12 cellular contexts compared by ENCODE assay signal in the genomic region with DNA sequence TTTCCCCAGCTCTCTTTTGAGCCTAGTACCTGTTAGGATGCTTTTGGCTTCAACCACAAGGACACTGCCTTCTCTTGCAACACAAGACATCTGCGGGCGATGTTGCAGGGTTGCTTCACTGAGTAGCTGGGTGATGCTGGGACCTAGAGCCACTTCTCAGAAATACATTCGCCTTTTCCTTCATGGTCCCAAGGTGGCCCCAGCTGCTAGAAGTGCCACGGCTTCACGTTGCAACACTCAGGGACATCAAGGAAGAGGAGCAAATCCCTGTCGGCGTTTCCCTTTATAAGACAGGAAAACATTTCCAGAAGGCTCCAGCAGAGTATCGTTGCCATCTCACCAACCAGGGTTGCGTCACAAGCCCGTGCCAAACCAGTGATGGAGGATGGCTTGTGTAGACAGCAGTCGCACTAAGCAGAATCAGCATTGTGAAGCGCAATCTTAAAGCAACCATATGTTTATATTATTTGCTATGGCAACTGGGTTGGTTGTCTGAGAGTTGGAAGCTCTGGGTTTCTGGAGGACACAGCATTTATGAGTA.
DNase-seq lines count a peak whose midpoint lies in the region; ATAC-seq and TF ChIP-seq lines count a peak whose summit lies in the region.
"Had no signal": no experiment of that assay in that cellular context is flagged by ENCODE, and none has a peak within 500 bp of the region (broad histone marks: within the 10 kb centered on the region; RNA-seq: fewer than 3 reads in every experiment).

No MANE protein-coding gene starts in this region.

- intact Hi-C loops in Right ventricle myocardium superior (cut with DNase I) (loop anchor here (1.0 kb wide), 1 partner anchor 173 kb away; no protein-coding TSS in a partner anchor), transverse colon (cut with DNase I; ENCODE audit: low total_unique reads) (loop anchor here (5.0 kb wide), 1 partner anchor 174 kb away; no protein-coding TSS in a partner anchor), colonic mucosa (cut with DNase I) (loop anchor here (2.0 to 5.0 kb wide), 2 partner anchors 174 to 344 kb away; no protein-coding TSS in a partner anchor)

- H3K27me3 ChIP-seq in cardiac muscle cell (no peaks in the 10 kb centered on the region), transverse colon (no peaks in the 10 kb centered on the region), MG63 (no peaks in the 10 kb centered on the region), colonic mucosa (no peaks in the 10 kb centered on the region)
- H3K27me3 ChIP-seq: left lung had no signal

- CTCF ChIA-PET in RWPE1 (lab: Yijun Ruan, JAX) = interaction anchor here (2.0 kb wide), 1 partner anchor 174 kb away, joined by 4 read pairs; no protein-coding TSS in a partner anchor

- H3K4me3 ChIP-seq in cardiac muscle cell = no peak overlapping the region
- H3K4me3 ChIP-seq in transverse colon = no peak overlapping the region
- H3K4me3 ChIP-seq in MG63 = no peak overlapping the region
- no peak overlapping the region for H3K4me3 ChIP-seq in colonic mucosa

- ATAC-seq in Right ventricle myocardium superior (ENCODE audit: poor library complexity) = no peak

- in situ Hi-C loops in transverse colon (cut with MboI; ENCODE audit: low pct_ligation_motif_present in 1 of 4, low pct_unique_long_range_greater_than_20kb in 1 of 4, low sequenced_read_pairs in 3 of 4) = loop anchor here in 3 of 4 donors (5.0 to 25.0 kb wide), 2 partner anchors 174 to 339 kb away; no protein-coding TSS in a partner anchor

- 74% methylated on average over 12 of the region's 12 CpGs; no CpG with 5 or more reads in 1 of the 2 donors for WGBS in transverse colon (ENCODE audit: low coverage in 1 of 2), 2 donors

- peak overlapping the region; percentile 24 for H3K27ac ChIP-seq in cardiac muscle cell
- peak overlapping the region; percentile 8; the same call in 1 of the 2 replicates for H3K27ac ChIP-seq in RWPE1
- H3K27ac ChIP-seq in transverse colon = peak overlapping the region; percentile 20 to 70 (median 46)
- no peak overlapping the region for H3K27ac ChIP-seq in colonic mucosa

- no peak overlapping the region for H3K9ac ChIP-seq in colonic mucosa (ENCODE audit: low read depth in 2 of 2, low read length in 2 of 2)

- DNase-seq in cardiac muscle cell (ENCODE audit: low read depth in 1 of 2, low spot score in 1 of 2) (peak in 1 of 2 donors; percentile 51), Right ventricle myocardium superior (no peak), RWPE1 (ENCODE audit: low spot score) (no peak), hepatic stellate cell (ENCODE audit: low spot score) (peak; percentile 63), transverse colon (no peak), NCI-H2196 (lab: John Stamatoyannopoulos, UW; ENCODE audit: unreplicated experiment) (no peak), MG63 (no peak), colonic mucosa (no peak)
- DNase-seq: activated gamma-delta T cell; left lung; NCI-H2171; stimulated activated naive CD8-positive, alpha-beta T cell treated with anti-CD3 and anti-CD28 coated beads, Interleukin-15, amount 100 ng/mL, for 72 hours had no signal

- POLR2A ChIA-PET in RWPE1 (lab: Yijun Ruan, JAX; ENCODE audit: low non-redundant PET) = no interaction called here

- no peaks in the 10 kb centered on the region for H3K9me3 ChIP-seq in cardiac muscle cell (ENCODE audit: low read depth)
- no peaks in the 10 kb centered on the region for H3K9me3 ChIP-seq in transverse colon
- H3K9me3 ChIP-seq in MG63 = peaks cover under 1% of the 10 kb centered on the region
- no peaks in the 10 kb centered on the region for H3K9me3 ChIP-seq in colonic mucosa
- H3K9me3 ChIP-seq: left lung had no signal

- TF ChIP-seq CTCF in cardiac muscle cell (IDR thresholded peaks at IDR 0.05; ENCODE audit: low read depth, low read length) (no peak), RWPE1 (conservative IDR thresholded peaks at IDR 0.05; ENCODE audit: low read depth) (no peak), transverse colon (IDR thresholded peaks at IDR 0.05) (no peak), colonic mucosa (IDR thresholded peaks at IDR 0.05) (no peak)

- TF ChIP-seq EP300 in transverse colon (IDR thresholded peaks at IDR 0.05; ENCODE audit: low read depth) = no peak

- no peaks in the 10 kb centered on the region for H3K36me3 ChIP-seq in cardiac muscle cell
- H3K36me3 ChIP-seq in transverse colon = no peaks in the 10 kb centered on the region
- H3K36me3 ChIP-seq in MG63 = peaks cover 66% of the 10 kb centered on the region
- H3K36me3 ChIP-seq in colonic mucosa = no peaks in the 10 kb centered on the region
- H3K36me3 ChIP-seq: left lung had no signal

- peaks cover 9% of the 10 kb centered on the region for H3K4me1 ChIP-seq in cardiac muscle cell (ENCODE audit: low read depth)
- H3K4me1 ChIP-seq in transverse colon = peaks cover 10 to 49% (median 17%) of the 10 kb centered on the region in 4 donors
- peaks cover 4% of the 10 kb centered on the region for H3K4me1 ChIP-seq in colonic mucosa

- no peak for TF ChIP-seq POLR2A in transverse colon (IDR thresholded peaks at IDR 0.05)
